Comparison of ENCODE assay signal across 1 cellular context in the genomic region with DNA sequence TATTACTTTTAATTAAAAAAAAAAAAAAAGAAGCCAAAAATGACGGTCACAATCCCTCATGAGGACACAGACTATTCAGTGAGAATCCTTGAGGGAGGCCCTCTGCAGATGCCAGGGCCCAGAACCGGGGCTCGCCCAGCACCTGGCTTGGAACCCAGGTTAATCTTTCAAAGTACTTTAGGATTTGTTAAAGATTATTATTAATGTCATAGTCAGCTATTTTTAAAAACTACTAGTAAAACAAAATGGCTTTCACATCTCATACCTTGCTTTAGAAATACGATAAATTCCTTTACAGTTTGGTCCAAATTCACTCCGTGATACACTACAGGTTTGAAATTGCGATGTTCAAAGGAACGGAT.
TF ChIP-seq lines count a peak whose summit lies in the region.

No MANE protein-coding gene starts in this region.

TF ChIP-seq in GM23338, 12 proteins besides CTCF, POLR2A, EP300 and RAD21 (continued from another document):
- no peak for TF ChIP-seq ETS1 (IDR thresholded peaks at IDR 0.05)
- TF ChIP-seq, protein P1, sequence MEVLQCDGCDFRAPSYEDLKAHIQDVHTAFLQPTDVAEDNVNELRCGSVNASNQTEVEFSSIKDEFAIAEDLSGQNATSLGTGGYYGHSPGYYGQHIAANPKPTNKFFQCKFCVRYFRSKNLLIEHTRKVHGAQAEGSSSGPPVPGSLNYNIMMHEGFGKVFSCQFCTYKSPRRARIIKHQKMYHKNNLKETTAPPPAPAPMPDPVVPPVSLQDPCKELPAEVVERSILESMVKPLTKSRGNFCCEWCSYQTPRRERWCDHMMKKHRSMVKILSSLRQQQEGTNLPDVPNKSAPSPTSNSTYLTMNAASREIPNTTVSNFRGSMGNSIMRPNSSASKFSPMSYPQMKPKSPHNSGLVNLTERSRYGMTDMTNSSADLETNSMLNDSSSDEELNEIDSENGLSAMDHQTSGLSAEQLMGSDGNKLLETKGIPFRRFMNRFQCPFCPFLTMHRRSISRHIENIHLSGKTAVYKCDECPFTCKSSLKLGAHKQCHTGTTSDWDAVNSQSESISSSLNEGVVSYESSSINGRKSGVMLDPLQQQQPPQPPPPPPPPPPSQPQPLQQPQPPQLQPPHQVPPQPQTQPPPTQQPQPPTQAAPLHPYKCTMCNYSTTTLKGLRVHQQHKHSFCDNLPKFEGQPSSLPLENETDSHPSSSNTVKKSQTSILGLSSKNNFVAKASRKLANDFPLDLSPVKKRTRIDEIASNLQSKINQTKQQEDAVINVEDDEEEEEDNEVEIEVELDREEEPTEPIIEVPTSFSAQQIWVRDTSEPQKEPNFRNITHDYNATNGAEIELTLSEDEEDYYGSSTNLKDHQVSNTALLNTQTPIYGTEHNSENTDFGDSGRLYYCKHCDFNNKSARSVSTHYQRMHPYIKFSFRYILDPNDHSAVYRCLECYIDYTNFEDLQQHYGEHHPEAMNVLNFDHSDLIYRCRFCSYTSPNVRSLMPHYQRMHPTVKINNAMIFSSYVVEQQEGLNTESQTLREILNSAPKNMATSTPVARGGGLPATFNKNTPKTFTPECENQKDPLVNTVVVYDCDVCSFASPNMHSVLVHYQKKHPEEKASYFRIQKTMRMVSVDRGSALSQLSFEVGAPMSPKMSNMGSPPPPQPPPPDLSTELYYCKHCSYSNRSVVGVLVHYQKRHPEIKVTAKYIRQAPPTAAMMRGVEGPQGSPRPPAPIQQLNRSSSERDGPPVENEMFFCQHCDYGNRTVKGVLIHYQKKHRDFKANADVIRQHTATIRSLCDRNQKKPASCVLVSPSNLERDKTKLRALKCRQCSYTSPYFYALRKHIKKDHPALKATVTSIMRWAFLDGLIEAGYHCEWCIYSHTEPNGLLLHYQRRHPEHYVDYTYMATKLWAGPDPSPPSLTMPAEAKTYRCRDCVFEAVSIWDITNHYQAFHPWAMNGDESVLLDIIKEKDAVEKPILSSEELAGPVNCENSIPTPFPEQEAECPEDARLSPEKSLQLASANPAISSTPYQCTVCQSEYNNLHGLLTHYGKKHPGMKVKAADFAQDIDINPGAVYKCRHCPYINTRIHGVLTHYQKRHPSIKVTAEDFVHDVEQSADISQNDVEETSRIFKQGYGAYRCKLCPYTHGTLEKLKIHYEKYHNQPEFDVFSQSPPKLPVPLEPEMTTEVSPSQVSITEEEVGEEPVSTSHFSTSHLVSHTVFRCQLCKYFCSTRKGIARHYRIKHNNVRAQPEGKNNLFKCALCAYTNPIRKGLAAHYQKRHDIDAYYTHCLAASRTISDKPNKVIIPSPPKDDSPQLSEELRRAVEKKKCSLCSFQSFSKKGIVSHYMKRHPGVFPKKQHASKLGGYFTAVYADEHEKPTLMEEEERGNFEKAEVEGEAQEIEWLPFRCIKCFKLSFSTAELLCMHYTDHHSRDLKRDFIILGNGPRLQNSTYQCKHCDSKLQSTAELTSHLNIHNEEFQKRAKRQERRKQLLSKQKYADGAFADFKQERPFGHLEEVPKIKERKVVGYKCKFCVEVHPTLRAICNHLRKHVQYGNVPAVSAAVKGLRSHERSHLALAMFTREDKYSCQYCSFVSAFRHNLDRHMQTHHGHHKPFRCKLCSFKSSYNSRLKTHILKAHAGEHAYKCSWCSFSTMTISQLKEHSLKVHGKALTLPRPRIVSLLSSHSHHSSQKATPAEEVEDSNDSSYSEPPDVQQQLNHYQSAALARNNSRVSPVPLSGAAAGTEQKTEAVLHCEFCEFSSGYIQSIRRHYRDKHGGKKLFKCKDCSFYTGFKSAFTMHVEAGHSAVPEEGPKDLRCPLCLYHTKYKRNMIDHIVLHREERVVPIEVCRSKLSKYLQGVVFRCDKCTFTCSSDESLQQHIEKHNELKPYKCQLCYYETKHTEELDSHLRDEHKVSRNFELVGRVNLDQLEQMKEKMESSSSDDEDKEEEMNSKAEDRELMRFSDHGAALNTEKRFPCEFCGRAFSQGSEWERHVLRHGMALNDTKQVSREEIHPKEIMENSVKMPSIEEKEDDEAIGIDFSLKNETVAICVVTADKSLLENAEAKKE (CRISPR knock-in tag; IDR thresholded peaks at IDR 0.05) = no peak
- TF ChIP-seq POLR2AphosphoS5 (IDR thresholded peaks at IDR 0.05; ENCODE audit: low read depth) = no peak
- no peak for TF ChIP-seq NANOG (IDR thresholded peaks at IDR 0.05; ENCODE audit: borderline replicate concordance)
- no peak for TF ChIP-seq STAT1 (IDR thresholded peaks at IDR 0.05; ENCODE audit: unreplicated experiment)
- TF ChIP-seq EZH2phosphoT487 (IDR thresholded peaks at IDR 0.05; ENCODE audit: unreplicated experiment) = no peak
- no peak for TF ChIP-seq REST (IDR thresholded peaks at IDR 0.05; ENCODE audit: unreplicated experiment)
- TF ChIP-seq JUNB (IDR thresholded peaks at IDR 0.05; ENCODE audit: unreplicated experiment) = no peak
- TF ChIP-seq EZH2 (IDR thresholded peaks at IDR 0.05; ENCODE audit: low read depth, unreplicated experiment) = no peak
